In genomic region chr7:66421830-66422229, GRCh38 we compare ENCODE assay signal across 21 cellular contexts.
DNase-seq lines count a peak whose midpoint lies in the region; ATAC-seq and TF ChIP-seq lines count a peak whose summit lies in the region.
"Had no signal": no experiment of that assay in that cellular context is flagged by ENCODE, and none has a peak within 500 bp of the region (broad histone marks: within the 10 kb centered on the region; RNA-seq: fewer than 3 reads in every experiment).

No MANE protein-coding gene starts in this region.

- no peaks in the 10 kb centered on the region for H3K36me3 Mint-ChIP-seq in activated T-helper 2 cell treated with anti-CD3 and anti-CD28 coated beads, Interferon-gamma antibody, Interleukin-2, Interleukin-4, amounts not matched to agents 10 μg/mL and 5 μg/mL and 100 μg/mL, durations not matched to agents 14 hours and 24 hours and 36 hours (ENCODE audit: low read depth)

- no peaks in the 10 kb centered on the region for H3K4me1 Mint-ChIP-seq in activated T-helper 2 cell treated with anti-CD3 and anti-CD28 coated beads, Interferon-gamma antibody, Interleukin-2, Interleukin-4, amounts not matched to agents 10 μg/mL and 5 μg/mL and 100 μg/mL, durations not matched to agents 14 hours and 24 hours and 36 hours (ENCODE audit: low read depth)
- H3K4me1 Mint-ChIP-seq: CD8-positive, alpha-beta memory T cell had no signal

- no peaks in the 10 kb centered on the region for H3F3A ChIP-seq in SK-N-SH (replicated peaks; ENCODE audit: insufficient read depth)

- no peaks in the 10 kb centered on the region for H3K9me2 ChIP-seq in SK-N-SH

- no peak for TF ChIP-seq CTCF in SK-N-SH (IDR thresholded peaks at IDR 0.05)

- TF ChIP-seq EP300 in SK-N-SH (IDR thresholded peaks at IDR 0.05; ENCODE audit: borderline replicate concordance in 1 of 2, low read depth in 1 of 2, low read length in 1 of 2) (no peak), Ishikawa (IDR thresholded peaks at IDR 0.05; ENCODE audit: borderline replicate concordance) (no peak)

- intact Hi-C loops in activated T-helper 2 cell treated with anti-CD3 and anti-CD28 coated beads, Interferon-gamma antibody, Interleukin-2, Interleukin-4, amounts not matched to agents 10 μg/mL and 5 μg/mL and 100 μg/mL, durations not matched to agents 14 hours and 24 hours and 36 hours (cut with micrococcal nuclease) = no loop called here

- H3K27me3 Mint-ChIP-seq in activated T-helper 2 cell treated with anti-CD3 and anti-CD28 coated beads, Interferon-gamma antibody, Interleukin-2, Interleukin-4, amounts not matched to agents 10 μg/mL and 5 μg/mL and 100 μg/mL, durations not matched to agents 14 hours and 24 hours and 36 hours (ENCODE audit: low read depth) = no peaks in the 10 kb centered on the region
- H3K27me3 Mint-ChIP-seq: CD4-positive, alpha-beta T cell; CD8-positive, alpha-beta memory T cell had no signal

- 90% methylated on average over 7 of the region's 7 CpGs for WGBS in SK-N-SH (ENCODE audit: low lambda C conversion rate)

- no peak overlapping the region for H3K4me2 ChIP-seq in SK-N-SH
- H3K4me2 ChIP-seq: BLaER1 treated with 17β-estradiol and CSF1 and Interleukin-3, amounts not matched to agents 10 nM and 100 nM had no signal

- H3K79me2 ChIP-seq in SK-N-SH (ENCODE audit: insufficient read depth) = no peaks in the 10 kb centered on the region

- no peaks in the 10 kb centered on the region for H3K4me1 ChIP-seq in SK-N-SH (ENCODE audit: control insufficient read depth in 1 of 2, insufficient read depth in 2 of 2, low read depth in 1 of 2, low read length in 1 of 2)
- H3K4me1 ChIP-seq: BE2C, HAP-1 had no signal

- H3K27ac ChIP-seq in SK-N-SH (ENCODE audit: low read depth in 2 of 2, low read length in 1 of 2) = no peak overlapping the region
- H3K27ac ChIP-seq: 22Rv1; BLaER1 treated with 17β-estradiol and CSF1 and Interleukin-3, amounts not matched to agents 10 nM and 100 nM had no signal

- no peaks in the 10 kb centered on the region for H4K20me1 ChIP-seq in SK-N-SH (ENCODE audit: insufficient read depth)
- H4K20me1 ChIP-seq: BLaER1 treated with 17β-estradiol and CSF1 and Interleukin-3, amounts not matched to agents 10 nM and 100 nM had no signal

- ATAC-seq in SK-N-SH treated with all-trans-retinoic acid at 6 μM for 48 hours (no peak), HG03025 (IDR thresholded peaks at IDR 0.05; ENCODE audit: low FRiP score, unreplicated experiment) (no peak), GM21825 (IDR thresholded peaks at IDR 0.05; ENCODE audit: unreplicated experiment) (no peak)

- DNase-seq in SK-N-SH (no peak), ecto neural progenitor cell (ENCODE audit: low spot score) (peak; percentile 28), DMS79 (lab: John Stamatoyannopoulos, UW) (no peak)
- DNase-seq in activated T-helper 2 cell treated with anti-CD3 and anti-CD28 coated beads, Interferon-gamma antibody, Interleukin-2, Interleukin-4, amounts not matched to agents 10 μg/mL and 5 μg/mL and 100 μg/mL, durations not matched to agents 14 hours and 24 hours and 36 hours (ENCODE audit: low spot score) = no peak
- DNase-seq: ACHN; AML-193; BE2C; CD4-positive, alpha-beta T cell; CD8-positive, alpha-beta memory T cell; DMS 273 treated with DMSO at 0.1 percent for 48 hours; DMS79 treated with DMSO at 0.1 percent for 48 hours; GF-D8; GOT3 had no signal

- CTCF ChIA-PET in SK-N-SH (lab: Yijun Ruan, JAX) = interaction anchor here (1.2 to 1.9 kb wide), 2 partner anchors 9 to 281 kb away, joined by 3 to 4 read pairs; no protein-coding TSS in a partner anchor

- H3K27ac Mint-ChIP-seq in activated T-helper 2 cell treated with anti-CD3 and anti-CD28 coated beads, Interferon-gamma antibody, Interleukin-2, Interleukin-4, amounts not matched to agents 10 μg/mL and 5 μg/mL and 100 μg/mL, durations not matched to agents 14 hours and 24 hours and 36 hours = no peak overlapping the region
- H3K27ac Mint-ChIP-seq: CD14-positive monocyte; CD4-positive, alpha-beta T cell; CD8-positive, alpha-beta memory T cell had no signal

- H3K27me3 ChIP-seq in SK-N-SH (ENCODE audit: insufficient read depth) = no peaks in the 10 kb centered on the region
- H3K27me3 ChIP-seq: BE2C; BLaER1 treated with 17β-estradiol and CSF1 and Interleukin-3, amounts not matched to agents 10 nM and 100 nM had no signal

- TF ChIP-seq RAD21 in SK-N-SH (IDR thresholded peaks at IDR 0.05; ENCODE audit: low read length) (no peak), Ishikawa (IDR thresholded peaks at IDR 0.05; ENCODE audit: low read depth) (no peak)

- H2AFZ ChIP-seq in SK-N-SH (ENCODE audit: low read depth) = no peak overlapping the region

- H3K9me3 Mint-ChIP-seq in activated T-helper 2 cell treated with anti-CD3 and anti-CD28 coated beads, Interferon-gamma antibody, Interleukin-2, Interleukin-4, amounts not matched to agents 10 μg/mL and 5 μg/mL and 100 μg/mL, durations not matched to agents 14 hours and 24 hours and 36 hours = no peaks in the 10 kb centered on the region
- H3K9me3 Mint-ChIP-seq: CD14-positive monocyte; CD4-positive, alpha-beta T cell; CD8-positive, alpha-beta memory T cell had no signal

- no peak overlapping the region for H3K9ac ChIP-seq in SK-N-SH
- H3K9ac ChIP-seq: BLaER1 treated with 17β-estradiol and CSF1 and Interleukin-3, amounts not matched to agents 10 nM and 100 nM had no signal

- no peak overlapping the region for H3K4me3 ChIP-seq in SK-N-SH (ENCODE audit: low read depth in 2 of 2, low read length in 1 of 2)
- H3K4me3 ChIP-seq: BLaER1 treated with 17β-estradiol and CSF1 and Interleukin-3, amounts not matched to agents 10 nM and 100 nM; HAP-1 had no signal

- no peaks in the 10 kb centered on the region for H3K9me3 ChIP-seq in SK-N-SH
- H3K9me3 ChIP-seq: BE2C; BLaER1 treated with 17β-estradiol and CSF1 and Interleukin-3, amounts not matched to agents 10 nM and 100 nM; HAP-1 had no signal

- no peak overlapping the region for H3K4me3 Mint-ChIP-seq in activated T-helper 2 cell treated with anti-CD3 and anti-CD28 coated beads, Interferon-gamma antibody, Interleukin-2, Interleukin-4, amounts not matched to agents 10 μg/mL and 5 μg/mL and 100 μg/mL, durations not matched to agents 14 hours and 24 hours and 36 hours (ENCODE audit: low read depth)
- H3K4me3 Mint-ChIP-seq: CD14-positive monocyte; CD4-positive, alpha-beta T cell; CD8-positive, alpha-beta memory T cell had no signal

- no peaks in the 10 kb centered on the region for H3K36me3 ChIP-seq in SK-N-SH (replicated peaks in 1 of 2; ENCODE audit: control insufficient read depth in 1 of 2, insufficient read depth in 2 of 2, low read length in 1 of 2)
- H3K36me3 ChIP-seq: BE2C, HAP-1 had no signal

- POLR2A ChIA-PET in SK-N-SH (lab: Yijun Ruan, JAX) = interaction anchor here (1.0 kb wide), 1 partner anchor 217 kb away, joined by 7 read pairs; the partner anchor contains the start of gene TPST1

TF ChIP-seq in SK-N-SH, 30 proteins besides CTCF, POLR2A, EP300 and RAD21 (continues in another document):
- TF ChIP-seq RXRA (IDR thresholded peaks at IDR 0.05; ENCODE audit: borderline replicate concordance, low read depth) = no peak

TF ChIP-seq in SK-N-SH treated with all-trans-retinoic acid at 6 μM for 48 hours, 23 proteins besides CTCF, POLR2A, EP300 and RAD21 (continues in another document):
- TF ChIP-seq ESRRG (CRISPR knock-in tag; IDR thresholded peaks at IDR 0.05) (no peak), BACH2 (CRISPR knock-in tag; IDR thresholded peaks at IDR 0.05; ENCODE audit: borderline replicate concordance) (no peak), RARB (CRISPR knock-in tag; IDR thresholded peaks at IDR 0.05) (no peak), ZNF70 (CRISPR knock-in tag; IDR thresholded peaks at IDR 0.05) (no peak), TOX (CRISPR knock-in tag; IDR thresholded peaks at IDR 0.05; ENCODE audit: borderline replicate concordance) (no peak), ZNF565 (CRISPR knock-in tag; conservative IDR thresholded peaks at IDR 0.05; ENCODE audit: low read depth) (no peak)

TF ChIP-seq in Ishikawa, 13 proteins besides CTCF, POLR2A, EP300 and RAD21:
- TF ChIP-seq REST (IDR thresholded peaks at IDR 0.05; ENCODE audit: low read depth) (peak; percentile 45; the same call in 1 of the 2 replicates), ZBTB7A (IDR thresholded peaks at IDR 0.05; ENCODE audit: low read depth) (no peak)
TF ChIP-seq in Ishikawa: peak in this region for 1.
